ENCODE assay signal across 19 cellular contexts in the genomic region with DNA sequence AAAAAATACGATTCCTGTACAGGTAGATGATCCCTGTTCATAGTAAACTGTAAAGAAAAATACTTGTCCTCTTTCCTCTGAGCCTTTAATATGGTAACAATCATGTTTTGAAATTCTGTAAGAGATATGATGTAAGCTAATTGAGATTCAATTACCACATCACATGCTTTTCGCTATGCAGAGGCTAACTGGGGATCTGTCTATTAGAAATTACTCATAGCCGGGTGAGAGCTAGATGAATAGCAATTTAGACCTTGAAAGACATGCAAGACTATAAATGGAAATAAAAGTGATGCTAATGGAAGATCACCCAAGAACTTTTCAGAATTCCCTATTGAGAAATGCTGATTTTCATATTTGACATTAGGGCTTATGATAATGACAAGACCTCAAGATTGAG.
"Had no signal": no experiment of that assay in that cellular context is flagged by ENCODE, and none has a peak within 500 bp of the region (broad histone marks: within the 10 kb centered on the region; RNA-seq: fewer than 3 reads in every experiment).

No MANE protein-coding gene starts in this region.

- DNase-seq: cortex of kidney; dorsolateral prefrontal cortex; effector CD8-positive, alpha-beta T cell; glutamatergic neuron; immature natural killer cell; kidney; left cardiac atrium; left ventricle myocardium inferior; lower lobe of right lung; midbrain; psoas muscle; sigmoid colon; stimulated activated CD4-positive, alpha-beta T cell treated with anti-CD3 and anti-CD28 coated beads, Interleukin-12 subunit alpha, Interleukin-12 subunit beta, amount 100 ng/mL, for 4 hours; stimulated activated naive CD4-positive, alpha-beta T cell treated with Interleukin-2 at 50 U/mL for 16 hours; trophoblast cell had no signal

- ATAC-seq: gastroesophageal sphincter; left cardiac atrium; lower lobe of right lung; natural killer cell treated with Interleukin-12 subunit alpha and Interleukin-12 subunit beta and Interleukin-15 and Interleukin-18, amount 100 ng/mL, for 72 hours; psoas muscle had no signal

- H3K4me3 ChIP-seq: dorsolateral prefrontal cortex, gastroesophageal sphincter, left ventricle myocardium inferior, lower lobe of right lung, psoas muscle, right atrium auricular region, sigmoid colon, skin epidermis had no signal

- H3K27me3 ChIP-seq: dorsolateral prefrontal cortex, gastroesophageal sphincter, right atrium auricular region, sigmoid colon had no signal

- H3K27ac ChIP-seq: dorsolateral prefrontal cortex, gastroesophageal sphincter, left ventricle myocardium inferior, lower lobe of right lung, psoas muscle, right atrium auricular region, sigmoid colon, skin epidermis had no signal

- H3K9me3 ChIP-seq: gastroesophageal sphincter, left ventricle myocardium inferior, lower lobe of right lung, psoas muscle, right atrium auricular region, sigmoid colon had no signal

- H3K36me3 ChIP-seq: gastroesophageal sphincter, left ventricle myocardium inferior, lower lobe of right lung, right atrium auricular region, sigmoid colon had no signal

- H3K4me1 ChIP-seq: gastroesophageal sphincter, lower lobe of right lung, psoas muscle, right atrium auricular region, sigmoid colon had no signal
